1 cellular context compared by ENCODE assay signal in genomic region chr3:9749663-9750555, GRCh38.
TF ChIP-seq lines count a peak whose summit lies in the region.

TSS of gene OGG1 (plus strand) at chr3:9749952. CDS start at chr3:9750287, 335 bp downstream.

TF ChIP-seq in HepG2, 621 proteins besides CTCF, POLR2A, EP300 and RAD21 (continued from another document and continues in another):
- TF ChIP-seq ARID4A (CRISPR knock-in tag; IDR thresholded peaks at IDR 0.05; ENCODE audit: borderline replicate concordance): peak; percentile 85
- TF ChIP-seq FUBP1 (CRISPR knock-in tag; IDR thresholded peaks at IDR 0.05; ENCODE audit: borderline replicate concordance): no peak
- TF ChIP-seq GLMP (CRISPR knock-in tag; IDR thresholded peaks at IDR 0.05; ENCODE audit: borderline replicate concordance): no peak
- no peak for TF ChIP-seq CHD2 (IDR thresholded peaks at IDR 0.05; ENCODE audit: low read depth, low read length)
- TF ChIP-seq ZNF557 (CRISPR knock-in tag; IDR thresholded peaks at IDR 0.05): no peak
- TF ChIP-seq E2F2 (CRISPR knock-in tag; IDR thresholded peaks at IDR 0.05; ENCODE audit: borderline replicate concordance): peak; percentile 32; the same call in 1 of the 2 replicates
- TF ChIP-seq PPARG (CRISPR knock-in tag; conservative IDR thresholded peaks at IDR 0.05): no peak; the same call in 1 of the 2 replicates
- TF ChIP-seq ZNF629 (CRISPR knock-in tag; conservative IDR thresholded peaks at IDR 0.05): no peak
- no peak for TF ChIP-seq ATM (IDR thresholded peaks at IDR 0.05; ENCODE audit: borderline replicate concordance)
- no peak for TF ChIP-seq ATF6 (CRISPR knock-in tag; conservative IDR thresholded peaks at IDR 0.05)
- TF ChIP-seq DBP (CRISPR knock-in tag; IDR thresholded peaks at IDR 0.05; ENCODE audit: not compliant biosample characterization): no peak
- no peak for TF ChIP-seq KMT2A (CRISPR knock-in tag; IDR thresholded peaks at IDR 0.05)
- TF ChIP-seq NR0B2 (CRISPR knock-in tag; IDR thresholded peaks at IDR 0.05): no peak; the same call in 1 of the 2 replicates
- peak; percentile 62; the same call in 1 of the 2 replicates for TF ChIP-seq LBX2 (CRISPR knock-in tag; IDR thresholded peaks at IDR 0.05; ENCODE audit: borderline replicate concordance)
- no peak for TF ChIP-seq MAF1 (CRISPR knock-in tag; IDR thresholded peaks at IDR 0.05; ENCODE audit: borderline replicate concordance)
- peak; percentile 78; the same call in 1 of the 2 replicates for TF ChIP-seq DMTF1 (CRISPR knock-in tag; IDR thresholded peaks at IDR 0.05)
- TF ChIP-seq MIER2 (CRISPR knock-in tag; IDR thresholded peaks at IDR 0.05): no peak
- peak; percentile 54 for TF ChIP-seq HNRNPLL (IDR thresholded peaks at IDR 0.05; ENCODE audit: low read depth, low read length, poor library complexity, severe bottlenecking)
- TF ChIP-seq ZNF331 (CRISPR knock-in tag; IDR thresholded peaks at IDR 0.05): 0 out of 2 replicates have a peak, but pooled peaks have one; percentile 49
- no peak for TF ChIP-seq ZBTB39 (CRISPR knock-in tag; IDR thresholded peaks at IDR 0.05)
- no peak for TF ChIP-seq ZSCAN30 (CRISPR knock-in tag; IDR thresholded peaks at IDR 0.05)
- no peak for TF ChIP-seq ZNF33B (CRISPR knock-in tag; IDR thresholded peaks at IDR 0.05)
- TF ChIP-seq ZHX2 (IDR thresholded peaks at IDR 0.05; ENCODE audit: low read depth): no peak
- TF ChIP-seq ZHX2 (CRISPR knock-in tag; IDR thresholded peaks at IDR 0.05; ENCODE audit: borderline replicate concordance): no peak
- TF ChIP-seq ZNF362 (CRISPR knock-in tag; IDR thresholded peaks at IDR 0.05; ENCODE audit: borderline replicate concordance): no peak
- no peak for TF ChIP-seq NBN (conservative IDR thresholded peaks at IDR 0.05)
- TF ChIP-seq ZNF660 (CRISPR knock-in tag; IDR thresholded peaks at IDR 0.05; ENCODE audit: borderline replicate concordance, low read depth): no peak
